21 cellular contexts compared by ENCODE assay signal in genomic region chr10:29918623-29919400, GRCh38.
DNase-seq lines count a peak whose midpoint lies in the region; ATAC-seq and FAIRE-seq lines count a peak whose summit lies in the region.
"Had no signal": no experiment of that assay in that cellular context is flagged by ENCODE, and none has a peak within 500 bp of the region (broad histone marks: within the 10 kb centered on the region; RNA-seq: fewer than 3 reads in every experiment).

No MANE protein-coding gene starts in this region.

- H3K14ac ChIP-seq in neuronal stem cell (ENCODE audit: low read length), result no peak overlapping the region

- peak overlapping the region; percentile 7 for H3K27ac Mint-ChIP-seq in activated naive CD8-positive, alpha-beta T cell treated with anti-CD3 and anti-CD28 coated beads, Interleukin-2, amount 10 ng/mL, durations not matched to agents 7 days and 5 days
- no peak overlapping the region for H3K27ac Mint-ChIP-seq in activated naive CD8-positive, alpha-beta T cell treated with anti-CD3 and anti-CD28 coated beads for 36 hours
- H3K27ac Mint-ChIP-seq in activated naive CD8-positive, alpha-beta T cell treated with anti-CD3 and anti-CD28 coated beads, Interleukin-2, amount 50 U/mL, for 24 hours, result peak overlapping the region; percentile 46
- H3K27ac Mint-ChIP-seq: B cell; CD4-positive, alpha-beta T cell had no signal

- H3K36me3 ChIP-seq in neuronal stem cell (replicated peaks in 1 of 2; ENCODE audit: control insufficient read depth in 2 of 2, insufficient read depth in 2 of 2, low read length in 2 of 2), result no peaks in the 10 kb centered on the region

- H3K9ac ChIP-seq in neuronal stem cell (ENCODE audit: low read depth, low read length, poor library complexity), result peak overlapping the region; percentile 73
- H3K9ac ChIP-seq: GM23248 had no signal

- no peaks in the 10 kb centered on the region for H3K36me3 Mint-ChIP-seq in activated naive CD8-positive, alpha-beta T cell treated with anti-CD3 and anti-CD28 coated beads, Interleukin-2, amount 10 ng/mL, durations not matched to agents 7 days and 5 days
- H3K36me3 Mint-ChIP-seq in activated naive CD8-positive, alpha-beta T cell treated with anti-CD3 and anti-CD28 coated beads for 36 hours, result no peaks in the 10 kb centered on the region
- no peaks in the 10 kb centered on the region for H3K36me3 Mint-ChIP-seq in activated naive CD8-positive, alpha-beta T cell treated with anti-CD3 and anti-CD28 coated beads, Interleukin-2, amount 50 U/mL, for 24 hours (ENCODE audit: low read depth)

- no peak overlapping the region for H2AFZ ChIP-seq in neuronal stem cell (ENCODE audit: low read length)
- H2AFZ ChIP-seq: GM23248 had no signal

- H3K4ac ChIP-seq in neuronal stem cell (ENCODE audit: low read length), result no peak overlapping the region

- peaks cover 19% of the 10 kb centered on the region for H3K27me3 Mint-ChIP-seq in activated naive CD8-positive, alpha-beta T cell treated with anti-CD3 and anti-CD28 coated beads, Interleukin-2, amount 10 ng/mL, durations not matched to agents 7 days and 5 days
- peaks cover 28% of the 10 kb centered on the region for H3K27me3 Mint-ChIP-seq in activated naive CD8-positive, alpha-beta T cell treated with anti-CD3 and anti-CD28 coated beads for 36 hours
- peaks cover 25% of the 10 kb centered on the region for H3K27me3 Mint-ChIP-seq in activated naive CD8-positive, alpha-beta T cell treated with anti-CD3 and anti-CD28 coated beads, Interleukin-2, amount 50 U/mL, for 24 hours

- WGBS in neuronal stem cell (ENCODE audit: extremely low coverage in 2 of 2, insufficient read length in 2 of 2, insufficient replicate concordance in 1 of 2), 2 donors, result no CpG with 5 or more reads among the region's 3 CpGs

- no peak overlapping the region for H2AK5ac ChIP-seq in neuronal stem cell (ENCODE audit: low read depth, low read length)

- DNase-seq in activated naive CD8-positive, alpha-beta T cell treated with anti-CD3 and anti-CD28 coated beads, Interleukin-2, amount 10 ng/mL, durations not matched to agents 7 days and 5 days, result no peak
- no peak for DNase-seq in activated naive CD8-positive, alpha-beta T cell treated with anti-CD3 and anti-CD28 coated beads for 36 hours
- DNase-seq in activated naive CD8-positive, alpha-beta T cell treated with anti-CD3 and anti-CD28 coated beads, Interleukin-2, amount 50 U/mL, for 24 hours, result no peak
- DNase-seq in neuronal stem cell (ENCODE audit: low spot score), result no peak
- DNase-seq in urothelium cell line (ENCODE audit: low spot score), result no peak
- DNase-seq in hepatic stellate cell (ENCODE audit: low spot score), result no peak
- DNase-seq: C1 segment of cervical spinal cord; Calu3; CD4-positive, alpha-beta T cell; DMS 273 treated with DMSO at 0.1 percent for 48 hours; DMS79 treated with DMSO at 0.1 percent for 48 hours; GDM1; GM23248; IMR-90 had no signal

- no peak overlapping the region for H2BK5ac ChIP-seq in neuronal stem cell (ENCODE audit: low read length)

- H3K4me3 ChIP-seq in neuronal stem cell (ENCODE audit: low read length in 2 of 2), result no peak overlapping the region
- H3K4me3 ChIP-seq: GM23248 had no signal

- no peaks in the 10 kb centered on the region for H3K4me1 Mint-ChIP-seq in activated naive CD8-positive, alpha-beta T cell treated with anti-CD3 and anti-CD28 coated beads, Interleukin-2, amount 10 ng/mL, durations not matched to agents 7 days and 5 days
- no peaks in the 10 kb centered on the region for H3K4me1 Mint-ChIP-seq in activated naive CD8-positive, alpha-beta T cell treated with anti-CD3 and anti-CD28 coated beads for 36 hours
- H3K4me1 Mint-ChIP-seq in activated naive CD8-positive, alpha-beta T cell treated with anti-CD3 and anti-CD28 coated beads, Interleukin-2, amount 50 U/mL, for 24 hours, result peaks cover 9% of the 10 kb centered on the region
- H3K4me1 Mint-ChIP-seq: B cell had no signal

- H3K79me1 ChIP-seq in neuronal stem cell (ENCODE audit: low read depth, low read length), result no peaks in the 10 kb centered on the region

- no peak overlapping the region for H3K4me2 ChIP-seq in neuronal stem cell (ENCODE audit: insufficient read depth, low read length, poor library complexity, severe bottlenecking)

- no peak overlapping the region for H2BK15ac ChIP-seq in neuronal stem cell (ENCODE audit: low read length)

- no peak overlapping the region for H4K91ac ChIP-seq in neuronal stem cell (ENCODE audit: low read depth, low read length, poor library complexity)

- H3K4me1 ChIP-seq in neuronal stem cell (ENCODE audit: control insufficient read depth in 2 of 2, insufficient read depth in 1 of 2, low read depth in 1 of 2, low read length in 2 of 2), result peaks cover 0 to 7% of the 10 kb centered on the region in 2 donors

- peaks cover 0 to 13% (median 0%) of the 10 kb centered on the region in 3 experiments for H3K27me3 ChIP-seq in neuronal stem cell (ENCODE audit: control insufficient read depth in 3 of 3, insufficient read depth in 3 of 3, low read depth in 1 of 3, low read length in 3 of 3)

- H3K27ac ChIP-seq in neuronal stem cell (replicated peaks; ENCODE audit: low read length), result no peak overlapping the region
- H3K27ac ChIP-seq: GM23248 had no signal

- H3K18ac ChIP-seq in neuronal stem cell (ENCODE audit: low read length), result no peak overlapping the region

- no peaks in the 10 kb centered on the region for H3K9me3 Mint-ChIP-seq in activated naive CD8-positive, alpha-beta T cell treated with anti-CD3 and anti-CD28 coated beads, Interleukin-2, amount 10 ng/mL, durations not matched to agents 7 days and 5 days
- no peaks in the 10 kb centered on the region for H3K9me3 Mint-ChIP-seq in activated naive CD8-positive, alpha-beta T cell treated with anti-CD3 and anti-CD28 coated beads for 36 hours
- no peaks in the 10 kb centered on the region for H3K9me3 Mint-ChIP-seq in activated naive CD8-positive, alpha-beta T cell treated with anti-CD3 and anti-CD28 coated beads, Interleukin-2, amount 50 U/mL, for 24 hours
- H3K9me3 Mint-ChIP-seq: CD4-positive, alpha-beta T cell had no signal

- H3K4me3 Mint-ChIP-seq in activated naive CD8-positive, alpha-beta T cell treated with anti-CD3 and anti-CD28 coated beads, Interleukin-2, amount 10 ng/mL, durations not matched to agents 7 days and 5 days, result no peak overlapping the region
- no peak overlapping the region for H3K4me3 Mint-ChIP-seq in activated naive CD8-positive, alpha-beta T cell treated with anti-CD3 and anti-CD28 coated beads for 36 hours
- H3K4me3 Mint-ChIP-seq in activated naive CD8-positive, alpha-beta T cell treated with anti-CD3 and anti-CD28 coated beads, Interleukin-2, amount 50 U/mL, for 24 hours, result no peak overlapping the region
- H3K4me3 Mint-ChIP-seq: B cell; CD4-positive, alpha-beta T cell had no signal

- H4K8ac ChIP-seq in neuronal stem cell (ENCODE audit: low read depth, low read length), result no peak overlapping the region

- FAIRE-seq in urothelium cell line (lab: Jason Lieb, UNC), result peak; percentile 9
- FAIRE-seq: A204.1, GM12892, GM19239, H54 had no signal

- no peaks in the 10 kb centered on the region for H3K9me3 ChIP-seq in neuronal stem cell (replicated peaks in 1 of 2; ENCODE audit: control insufficient read depth in 2 of 2, insufficient read depth in 1 of 2, low read depth in 1 of 2, low read length in 2 of 2)

- no peak overlapping the region for H2BK120ac ChIP-seq in neuronal stem cell (ENCODE audit: low read depth, low read length)

- H3K23ac ChIP-seq in neuronal stem cell (ENCODE audit: low read depth, low read length, poor library complexity), result no peak overlapping the region

- no peak for ATAC-seq in activated naive CD8-positive, alpha-beta T cell treated with anti-CD3 and anti-CD28 coated beads, Interleukin-2, amount 10 ng/mL, durations not matched to agents 7 days and 5 days (ENCODE audit: low read depth)
- no peak for ATAC-seq in activated naive CD8-positive, alpha-beta T cell treated with anti-CD3 and anti-CD28 coated beads, Interleukin-2, amount 50 U/mL, for 24 hours
- ATAC-seq in GM21367 (IDR thresholded peaks at IDR 0.05; ENCODE audit: unreplicated experiment), result no peak
- ATAC-seq: HCT116 had no signal

- POLR2A ChIA-PET in activated naive CD8-positive, alpha-beta T cell treated with anti-CD3 and anti-CD28 coated beads, Interleukin-2, amount 10 ng/mL, durations not matched to agents 7 days and 5 days (lab: Charles Lee), result no interaction called here

- no peak overlapping the region for H2BK12ac ChIP-seq in neuronal stem cell (ENCODE audit: low read length)
